ENCODE assay signal across 1 cellular context in genomic region chr17:39687546-39688474, GRCh38.
A peak's percentile ranks its signal among the peaks of the same experiment; 100 is the strongest.
TF ChIP-seq lines count a peak whose summit lies in the region.

Gene PGAP3, minus strand, starts transcription at chr17:39688057. Its CDS starts 43 bp downstream, at chr17:39688014.

TF ChIP-seq in GM12878, 131 proteins besides CTCF, POLR2A, EP300 and RAD21 (continued from another document and continues in another):
- TF ChIP-seq ZBTB40 (IDR thresholded peaks at IDR 0.05; ENCODE audit: borderline replicate concordance): peak; percentile 98
- TF ChIP-seq ATF7 (IDR thresholded peaks at IDR 0.05; ENCODE audit: low read depth): no peak
- TF ChIP-seq CHD1 (IDR thresholded peaks at IDR 0.05; ENCODE audit: low read depth, low read length): no peak
- no peak for TF ChIP-seq ATF2 (IDR thresholded peaks at IDR 0.05; ENCODE audit: low read length)
- TF ChIP-seq CREB1 (IDR thresholded peaks at IDR 0.05; ENCODE audit: low read depth): peak; percentile 26
- TF ChIP-seq POU2F2 (IDR thresholded peaks at IDR 0.05; ENCODE audit: borderline replicate concordance, low read depth, low read length): peak; percentile 47; the same call in 1 of the 3 replicates
- no peak for TF ChIP-seq PAX5 (IDR thresholded peaks at IDR 0.05; ENCODE audit: borderline replicate concordance, low read depth, low read length)
- peak; percentile 43; the same call in 1 of the 2 replicates for TF ChIP-seq SREBF2 (IDR thresholded peaks at IDR 0.05; ENCODE audit: low read length)
- TF ChIP-seq EZH2 (IDR thresholded peaks at IDR 0.05; ENCODE audit: borderline replicate concordance, control insufficient read depth, low read depth, low read length): no peak
- no peak for TF ChIP-seq ZZZ3 (IDR thresholded peaks at IDR 0.05; ENCODE audit: control insufficient read depth, insufficient read length, low read depth)
- TF ChIP-seq GABPA (IDR thresholded peaks at IDR 0.05; ENCODE audit: low read depth): peak; percentile 99
- no peak for TF ChIP-seq MLLT1 (IDR thresholded peaks at IDR 0.05)
- no peak for TF ChIP-seq SMC3 (IDR thresholded peaks at IDR 0.05; ENCODE audit: borderline replicate concordance, low read length)
- TF ChIP-seq RELA (IDR thresholded peaks at IDR 0.05; ENCODE audit: borderline replicate concordance, partially characterized antibody): no peak
- TF ChIP-seq TCF3 (IDR thresholded peaks at IDR 0.05; ENCODE audit: borderline replicate concordance, insufficient read depth, low read depth, low read length): no peak
- TF ChIP-seq SP1 (IDR thresholded peaks at IDR 0.05; ENCODE audit: low read depth, low read length): peak; percentile 64
- TF ChIP-seq ZNF274 (IDR thresholded peaks at IDR 0.05; ENCODE audit: insufficient read depth, insufficient read length): no peak
- no peak for TF ChIP-seq MTA3 (IDR thresholded peaks at IDR 0.05; ENCODE audit: borderline replicate concordance, low read length)
- no peak for TF ChIP-seq ZNF217 (IDR thresholded peaks at IDR 0.05)
- 0 out of 2 replicates have a peak, but pooled peaks have one; percentile 51 for TF ChIP-seq SMAD5 (IDR thresholded peaks at IDR 0.05; ENCODE audit: low read depth)
- TF ChIP-seq MXI1 (IDR thresholded peaks at IDR 0.05; ENCODE audit: low read depth, low read length): 0 out of 2 replicates have a peak, but pooled peaks have one; percentile 13
- TF ChIP-seq ZNF622 (IDR thresholded peaks at IDR 0.05): no peak
- no peak for TF ChIP-seq PAX8 (IDR thresholded peaks at IDR 0.05)
- TF ChIP-seq MAX (IDR thresholded peaks at IDR 0.05; ENCODE audit: low read depth, low read length): no peak
- no peak for TF ChIP-seq ZBED1 (IDR thresholded peaks at IDR 0.05; ENCODE audit: borderline replicate concordance)
- no peak for TF ChIP-seq ESRRA (IDR thresholded peaks at IDR 0.05; ENCODE audit: low read length)
- no peak for TF ChIP-seq CHD4 (IDR thresholded peaks at IDR 0.05)
- peak; percentile 65; the same call in 1 of the 2 replicates for TF ChIP-seq RB1 (IDR thresholded peaks at IDR 0.05; ENCODE audit: borderline replicate concordance)
- peak; percentile 86 for TF ChIP-seq ELK1 (IDR thresholded peaks at IDR 0.05; ENCODE audit: low read depth, low read length)
- no peak; the same call in 1 of the 2 replicates for TF ChIP-seq NFIC (IDR thresholded peaks at IDR 0.05; ENCODE audit: low read depth, low read length)
- no peak for TF ChIP-seq ATF3 (IDR thresholded peaks at IDR 0.05; ENCODE audit: borderline replicate concordance, extremely low read depth, low read depth, low read length)
- TF ChIP-seq CBFB (IDR thresholded peaks at IDR 0.05; ENCODE audit: low read depth): no peak; the same call in 1 of the 2 replicates
- TF ChIP-seq BCLAF1 (IDR thresholded peaks at IDR 0.05): no peak
- peak; percentile 44; the same call in 1 of the 2 replicates for TF ChIP-seq NBN (IDR thresholded peaks at IDR 0.05)
- no peak for TF ChIP-seq EED (IDR thresholded peaks at IDR 0.05; ENCODE audit: low read depth)
- TF ChIP-seq HCFC1 (IDR thresholded peaks at IDR 0.05; ENCODE audit: low read length): peak; percentile 65
- TF ChIP-seq GATAD2B (conservative IDR thresholded peaks at IDR 0.05; ENCODE audit: low read depth): peak; percentile 52; the same call in 1 of the 2 replicates
- TF ChIP-seq PML (IDR thresholded peaks at IDR 0.05; ENCODE audit: low read length): peak; percentile 81
- peak; percentile 91 for TF ChIP-seq E2F8 (IDR thresholded peaks at IDR 0.05; ENCODE audit: low read depth, partially characterized antibody)
- 0 out of 2 replicates have a peak, but pooled peaks have one; percentile 7 for TF ChIP-seq IRF3 (IDR thresholded peaks at IDR 0.05)
- no peak for TF ChIP-seq ZBTB33 (IDR thresholded peaks at IDR 0.05)
